ENCODE assay signal across 27 cellular contexts in genomic region chr10:112370424-112370819, GRCh38.
"Had no signal": no experiment of that assay in that cellular context is flagged by ENCODE, and none has a peak within 500 bp of the region (broad histone marks: within the 10 kb centered on the region; RNA-seq: fewer than 3 reads in every experiment).

No MANE protein-coding gene starts in this region.

- H3K27ac ChIP-seq: breast epithelium, RWPE1, SJCRH30 had no signal

- H3K27me3 Mint-ChIP-seq: activated CD8-positive, alpha-beta memory T cell treated with anti-CD3 and anti-CD28 coated beads, Interleukin-2, amount 10 ng/mL, durations not matched to agents 7 days and 5 days; activated naive CD8-positive, alpha-beta T cell treated with anti-CD3 and anti-CD28 coated beads for 36 hours had no signal

- H3K9me3 Mint-ChIP-seq: activated T-cell treated with anti-CD3 and anti-CD28 coated beads, Interleukin-2, amount 50 U/mL, for 4 hours had no signal

- H3K4me1 ChIP-seq: breast epithelium, SJCRH30 had no signal

- H3K9ac ChIP-seq: SK-N-SH had no signal

- H3K9me3 ChIP-seq: breast epithelium, Peyer's patch, SJCRH30, SK-N-SH had no signal

- DNase-seq: activated CD4-positive, alpha-beta T cell treated with anti-CD3 and anti-CD28 coated beads for 48 hours; activated CD4-positive, alpha-beta T cell treated with anti-CD3 and anti-CD28 coated beads, Interleukin-2, amount 50 U/mL, for 4 hours; activated CD4-positive, CD25-positive, alpha-beta regulatory T cell treated with anti-CD3 and anti-CD28 coated beads, Interleukin-2, amount 50 U/mL, for 72 hours; activated CD8-positive, alpha-beta memory T cell treated with anti-CD3 and anti-CD28 coated beads, Interleukin-2, amount 10 ng/mL, durations not matched to agents 7 days and 5 days; activated CD8-positive, alpha-beta T cell treated with anti-CD3 and anti-CD28 coated beads, Interleukin-2, amount 10 ng/mL, durations not matched to agents 7 days and 5 days; activated effector memory CD4-positive, alpha-beta T cell treated with anti-CD3 and anti-CD28 coated beads, Interleukin-2, amount 50 U/mL, for 16 hours; activated naive CD4-positive, alpha-beta T cell treated with Interleukin-2 at 50 U/mL for 16 hours; activated naive CD8-positive, alpha-beta T cell treated with anti-CD3 and anti-CD28 coated beads for 36 hours; activated T-cell treated with anti-CD3 and anti-CD28 coated beads, Interleukin-2, amount 50 U/mL, for 4 hours; aorta; IMR-90; Kasumi-1; KBM-7; NCI-H146; NCI-H187 treated with DMSO at 0.1 percent for 48 hours; NCI-H2081 treated with DMSO at 0.1 percent for 48 hours; NCI-H446; NCI-H524; Right ventricle myocardium superior; SJCRH30; SK-N-SH; T-helper 9 cell had no signal

- ATAC-seq: activated CD8-positive, alpha-beta T cell treated with anti-CD3 and anti-CD28 coated beads, Interleukin-2, amount 10 ng/mL, durations not matched to agents 7 days and 5 days; activated T-cell treated with anti-CD3 and anti-CD28 coated beads, Interleukin-2, amount 50 U/mL, for 4 hours; WTC11 had no signal

- H3K36me3 Mint-ChIP-seq: activated naive CD8-positive, alpha-beta T cell treated with anti-CD3 and anti-CD28 coated beads for 36 hours had no signal

- H3K36me3 ChIP-seq: breast epithelium, Peyer's patch, SJCRH30 had no signal

- H3K27me3 ChIP-seq: breast epithelium, Peyer's patch had no signal

- H3K27ac Mint-ChIP-seq: activated CD8-positive, alpha-beta T cell treated with anti-CD3 and anti-CD28 coated beads, Interleukin-2, amount 10 ng/mL, durations not matched to agents 7 days and 5 days; activated naive CD8-positive, alpha-beta T cell treated with anti-CD3 and anti-CD28 coated beads for 36 hours; T-helper 1 cell treated with Interleukin-12 subunit alpha and Interleukin-12 subunit beta and Interleukin-4 antibody, amounts not matched to agents 30 μg/mL and 1 μg/mL, for 36 hours; WTC11 had no signal

- H3K4me3 Mint-ChIP-seq: activated CD8-positive, alpha-beta memory T cell treated with anti-CD3 and anti-CD28 coated beads, Interleukin-2, amount 10 ng/mL, durations not matched to agents 7 days and 5 days; activated CD8-positive, alpha-beta T cell treated with anti-CD3 and anti-CD28 coated beads, Interleukin-2, amount 10 ng/mL, durations not matched to agents 7 days and 5 days; activated naive CD8-positive, alpha-beta T cell treated with anti-CD3 and anti-CD28 coated beads for 36 hours; activated T-cell treated with anti-CD3 and anti-CD28 coated beads, Interleukin-2, amount 50 U/mL, for 4 hours; T-helper 1 cell treated with Interleukin-12 subunit alpha and Interleukin-12 subunit beta and Interleukin-4 antibody, amounts not matched to agents 30 μg/mL and 1 μg/mL, for 36 hours; WTC11 had no signal

- H3K4me3 ChIP-seq: breast epithelium, Peyer's patch, SJCRH30 had no signal
